6 cellular contexts compared by ENCODE assay signal in genomic region chr22:37805878-37806277, GRCh38. TPM values are rescaled to one million over a fixed set of nuclear protein-coding genes. Genes with fewer than 3 reads are reported as not detected.
A peak's percentile ranks its signal among the peaks of the same experiment; 100 is the strongest.
DNase-seq lines count a peak whose midpoint lies in the region; ATAC-seq and TF ChIP-seq lines count a peak whose summit lies in the region.

No MANE protein-coding gene starts in this region.

- CTCF ChIA-PET in activated CD8-positive, alpha-beta T cell treated with anti-CD3 and anti-CD28 coated beads, Interleukin-2, amount 10 ng/mL, durations not matched to agents 7 days and 5 days (lab: Charles Lee): interaction anchor here (1.1 to 1.2 kb wide), 2 partner anchors 12 to 163 kb away, joined by 3 read pairs; no protein-coding TSS in a partner anchor

- ATAC-seq in activated CD8-positive, alpha-beta T cell treated with anti-CD3 and anti-CD28 coated beads, Interleukin-2, amount 10 ng/mL, durations not matched to agents 7 days and 5 days: no peak
- no peak for ATAC-seq in lung (ENCODE audit: insufficient read depth, low FRiP score)

- no peaks in the 10 kb centered on the region for H3K9me3 Mint-ChIP-seq in activated CD8-positive, alpha-beta T cell treated with anti-CD3 and anti-CD28 coated beads, Interleukin-2, amount 10 ng/mL, durations not matched to agents 7 days and 5 days (ENCODE audit: insufficient read depth)

- H3K4me3 ChIP-seq in AG09309 (ENCODE audit: control insufficient read depth, low read depth, low read length) (peak overlapping the region; percentile 76), lung (no peak overlapping the region)

- H3K36me3 ChIP-seq in lung (ENCODE audit: control insufficient read depth in 2 of 2, insufficient read depth in 2 of 2, low read length in 2 of 2): no peaks in the 10 kb centered on the region

- peaks cover 58% of the 10 kb centered on the region for H3K4me1 Mint-ChIP-seq in activated CD8-positive, alpha-beta T cell treated with anti-CD3 and anti-CD28 coated beads, Interleukin-2, amount 10 ng/mL, durations not matched to agents 7 days and 5 days (ENCODE audit: low read depth)

- H3K4me3 Mint-ChIP-seq in activated CD8-positive, alpha-beta T cell treated with anti-CD3 and anti-CD28 coated beads, Interleukin-2, amount 10 ng/mL, durations not matched to agents 7 days and 5 days: peak overlapping the region; percentile 71

- no peaks in the 10 kb centered on the region for H3K27me3 ChIP-seq in lung (ENCODE audit: control insufficient read depth, insufficient read depth)

- POLR2A ChIA-PET in activated CD8-positive, alpha-beta T cell treated with anti-CD3 and anti-CD28 coated beads, Interleukin-2, amount 10 ng/mL, durations not matched to agents 7 days and 5 days (lab: Charles Lee): no interaction called here

- H3K9me3 ChIP-seq in lung (ENCODE audit: control insufficient read depth in 2 of 2, insufficient read depth in 1 of 2, low read length in 1 of 2): no peaks in the 10 kb centered on the region

- H3K27ac ChIP-seq in lung (ENCODE audit: low read depth in 1 of 2, low read length in 1 of 2): peak overlapping the region; percentile 90 to 95

- DNase-seq in AG09309 (ENCODE audit: low read depth) (no peak), lung (ENCODE audit: low spot score) (no peak), NCI-H774 (lab: John Stamatoyannopoulos, UW) (no peak), NCI-H2029 (lab: John Stamatoyannopoulos, UW) (no peak), NCI-H2029 treated with DMSO at 0.1 percent for 48 hours (lab: John Stamatoyannopoulos, UW) (no peak)
- DNase-seq in activated CD8-positive, alpha-beta T cell treated with anti-CD3 and anti-CD28 coated beads, Interleukin-2, amount 10 ng/mL, durations not matched to agents 7 days and 5 days: no peak

- H3K4me1 ChIP-seq in lung (ENCODE audit: control insufficient read depth in 2 of 2, insufficient read depth in 2 of 2, low read length in 2 of 2): peaks cover 0 to 22% of the 10 kb centered on the region in 2 donors

- peaks cover 42% of the 10 kb centered on the region for H3K27me3 Mint-ChIP-seq in activated CD8-positive, alpha-beta T cell treated with anti-CD3 and anti-CD28 coated beads, Interleukin-2, amount 10 ng/mL, durations not matched to agents 7 days and 5 days (ENCODE audit: low read depth)

- WGBS in lung, 2 donors: 39 to 41% methylated on average over 6 of the region's 6 CpGs

- no peaks in the 10 kb centered on the region for H3K36me3 Mint-ChIP-seq in activated CD8-positive, alpha-beta T cell treated with anti-CD3 and anti-CD28 coated beads, Interleukin-2, amount 10 ng/mL, durations not matched to agents 7 days and 5 days (ENCODE audit: low read depth)

- TF ChIP-seq CTCF in AG09309 (IDR thresholded peaks at IDR 0.05; ENCODE audit: control insufficient read depth, insufficient read depth, low read depth, low read length, missing control alignments): no peak
- no peak for TF ChIP-seq CTCF in lung (IDR thresholded peaks at IDR 0.05; ENCODE audit: control extremely low read depth, extremely low read depth)

- peak overlapping the region; percentile 22 for H3K27ac Mint-ChIP-seq in activated CD8-positive, alpha-beta T cell treated with anti-CD3 and anti-CD28 coated beads, Interleukin-2, amount 10 ng/mL, durations not matched to agents 7 days and 5 days

RNA-seq across cellular contexts. Expression of gene GCAT, which starts 1.9 kb away (rescaled TPM):
- 10 to 100 TPM; 14.3 to 18.3 TPM for total RNA-seq in activated CD8-positive, alpha-beta T cell treated with anti-CD3 and anti-CD28 coated beads, Interleukin-2, amount 10 ng/mL, durations not matched to agents 7 days and 5 days
- 10 to 100 TPM; 11.7 to 17.2 TPM for total RNA-seq in lung
- polyA plus RNA-seq in lung: 10 to 100 TPM in 1 of 2 donors, 1 to 10 TPM in 1; 9.3 to 31.1 TPM

RNA-seq across cellular contexts. Expression of gene GALR3, which starts 17.3 kb away (rescaled TPM):
- under 1 TPM in 1 of 2 experiments, not detected in 1; 0.24 TPM for total RNA-seq in activated CD8-positive, alpha-beta T cell treated with anti-CD3 and anti-CD28 coated beads, Interleukin-2, amount 10 ng/mL, durations not matched to agents 7 days and 5 days
- total RNA-seq in lung: not detected
- polyA plus RNA-seq in lung: not detected

RNA-seq across cellular contexts. Expression of gene ANKRD54, which starts 38.3 kb away (rescaled TPM):
- 10 to 100 TPM; 28.6 to 29.9 TPM for total RNA-seq in activated CD8-positive, alpha-beta T cell treated with anti-CD3 and anti-CD28 coated beads, Interleukin-2, amount 10 ng/mL, durations not matched to agents 7 days and 5 days
- 10 to 100 TPM; 19.8 to 31.8 TPM for total RNA-seq in lung
- 10 to 100 TPM; 19.3 to 20.2 TPM for polyA plus RNA-seq in lung

RNA-seq across cellular contexts. Expression of gene EIF3L, which starts 43.3 kb away (rescaled TPM):
- 100 to 1,000 TPM; 391 to 410 TPM for total RNA-seq in activated CD8-positive, alpha-beta T cell treated with anti-CD3 and anti-CD28 coated beads, Interleukin-2, amount 10 ng/mL, durations not matched to agents 7 days and 5 days
- total RNA-seq in lung: 100 to 1,000 TPM; 281 to 420 TPM
- 100 to 1,000 TPM; 175 to 224 TPM for polyA plus RNA-seq in lung
